Comparison of ENCODE assay signal across 8 cellular contexts in genomic region chr6:73610444-73611275, GRCh38. TPM values are rescaled to one million over a fixed set of nuclear protein-coding genes. Genes with fewer than 3 reads are reported as not detected.
DNase-seq lines count a peak whose midpoint lies in the region; ATAC-seq and TF ChIP-seq lines count a peak whose summit lies in the region.

No MANE protein-coding gene starts in this region.

- no peak overlapping the region for H2AFZ ChIP-seq in OCI-LY3 (ENCODE audit: low read depth, low read length)

- no peak overlapping the region for H3K4me2 ChIP-seq in OCI-LY3 (ENCODE audit: low read length)
- no peak overlapping the region for H3K4me2 ChIP-seq in mesendoderm (ENCODE audit: low read length)

- no peak overlapping the region for H2BK120ac ChIP-seq in mesendoderm (ENCODE audit: low read depth, low read length)

- TF ChIP-seq CTCF in GM20000 (IDR thresholded peaks at IDR 0.05; ENCODE audit: extremely low read depth, missing control alignments) (peak; percentile 13), OCI-LY3 (IDR thresholded peaks at IDR 0.05; ENCODE audit: low read depth, low read length) (peak; percentile 76), dorsolateral prefrontal cortex (IDR thresholded peaks at IDR 0.05 in 54 of 56, conservative IDR thresholded peaks at IDR 0.05 in 2 of 56; ENCODE audit: low read depth in 1 of 56, partially characterized antibody in 56 of 56) (peak; percentile 60 to 91 (median 79))

- DNase-seq in CD1c-positive myeloid dendritic cell (ENCODE audit: extremely low spot score) (peak; percentile 74), GM20000 (ENCODE audit: low spot score) (peak; percentile 47), dorsolateral prefrontal cortex (no peak), mesendoderm (peak; percentile 30)
- DNase-seq in stimulated activated CD4-positive, alpha-beta T cell treated with anti-CD3 and anti-CD28 coated beads, Interleukin-2, amount 100 ng/mL, for 24 hours, result no peak

- H3K27ac ChIP-seq in OCI-LY3 (ENCODE audit: low read length), result no peak overlapping the region
- peak overlapping the region in 11 of 59 donors; percentile 0 to 49 (median 18) for H3K27ac ChIP-seq in dorsolateral prefrontal cortex
- no peak overlapping the region for H3K27ac ChIP-seq in mesendoderm (ENCODE audit: low read depth, low read length)

- no peak overlapping the region for H3K4ac ChIP-seq in mesendoderm (ENCODE audit: low read depth, low read length)

- intact Hi-C loops in dorsolateral prefrontal cortex (cut with DNase I), result loop anchor here (1.0 to 2.0 kb wide), 2 partner anchors 96 kb away; no protein-coding TSS in a partner anchor

- H2BK15ac ChIP-seq in mesendoderm (replicated peaks; ENCODE audit: low read depth), result no peak overlapping the region

- H3K4me3 ChIP-seq in OCI-LY3 (ENCODE audit: low read length) (no peak overlapping the region), dorsolateral prefrontal cortex (no peak overlapping the region), mesendoderm (ENCODE audit: low read length) (no peak overlapping the region)

- no peaks in the 10 kb centered on the region for H3K9me3 ChIP-seq in OCI-LY3 (ENCODE audit: insufficient read depth, low read length)

- no peak overlapping the region for H4K5ac ChIP-seq in mesendoderm (ENCODE audit: low read length)

- no peak overlapping the region for H3K9ac ChIP-seq in OCI-LY3 (ENCODE audit: low read length)
- H3K9ac ChIP-seq in mesendoderm (ENCODE audit: low read length), result no peak overlapping the region

- no peaks in the 10 kb centered on the region for H3K27me3 ChIP-seq in OCI-LY3 (ENCODE audit: low read depth, low read length)
- H3K27me3 ChIP-seq in dorsolateral prefrontal cortex, result no peaks in the 10 kb centered on the region
- no peaks in the 10 kb centered on the region for H3K27me3 ChIP-seq in mesendoderm (ENCODE audit: insufficient read depth, low read length, poor library complexity)

- H3K18ac ChIP-seq in mesendoderm (ENCODE audit: low read length), result peak overlapping the region; percentile 51

- no peak for ATAC-seq in HG03095 (IDR thresholded peaks at IDR 0.05; ENCODE audit: unreplicated experiment)
- ATAC-seq in HG03097 (IDR thresholded peaks at IDR 0.05; ENCODE audit: low FRiP score, unreplicated experiment), result no peak

- H3K79me1 ChIP-seq in mesendoderm (ENCODE audit: low read length), result no peaks in the 10 kb centered on the region

- no peak overlapping the region for H2AK5ac ChIP-seq in mesendoderm (ENCODE audit: low read length)

- H3K4me1 ChIP-seq in OCI-LY3 (ENCODE audit: low read length) (peaks cover 2% of the 10 kb centered on the region; the same call in 1 of the 2 replicates), mesendoderm (ENCODE audit: control insufficient read depth, low read depth, low read length) (no peaks in the 10 kb centered on the region)

- H3K23ac ChIP-seq in mesendoderm (ENCODE audit: low read length), result no peak overlapping the region

- no peak overlapping the region for H4K8ac ChIP-seq in mesendoderm (ENCODE audit: low read depth, low read length)

- no peaks in the 10 kb centered on the region for H4K20me1 ChIP-seq in OCI-LY3 (ENCODE audit: insufficient read depth, low read length)

- no CpG with 5 or more reads among the region's 6 CpGs for whole genome bisulfite sequencing in mesendoderm (ENCODE audit: extremely low coverage, insufficient coverage, low lambda C conversion rate)

- no peak overlapping the region for H3K56ac ChIP-seq in mesendoderm (ENCODE audit: low read length)

- no peaks in the 10 kb centered on the region for H3K79me2 ChIP-seq in OCI-LY3 (ENCODE audit: low read length)
- H3K79me2 ChIP-seq in mesendoderm (ENCODE audit: control insufficient read depth, insufficient read depth, low read length), result no peaks in the 10 kb centered on the region

- no peak overlapping the region for H2BK5ac ChIP-seq in mesendoderm (ENCODE audit: low read length)

- H3K36me3 ChIP-seq in OCI-LY3 (replicated peaks; ENCODE audit: low read depth, low read length), result no peaks in the 10 kb centered on the region
- H3K36me3 ChIP-seq in mesendoderm (ENCODE audit: control insufficient read depth, insufficient read depth, low read length), result no peaks in the 10 kb centered on the region

RNA-seq across cellular contexts. Expression of gene SLC17A5, which starts 43.1 kb away (rescaled TPM):
- total RNA-seq in dorsolateral prefrontal cortex, result 10 to 100 TPM; 10.8 to 27.7 (median 16.8) TPM
- 3.8 TPM for polyA plus RNA-seq in mesendoderm (2013, experiment 1 of 2)
- 4.4 TPM for polyA plus RNA-seq in mesendoderm (2013, experiment 2 of 2)

Comparison
In these comparisons a context has a peak if more than half of its experiments do, and no peak if none do; other contexts are left out.
1. DNase-seq: peak in CD1c-positive myeloid dendritic cell (single experiment), GM20000 (single experiment) and mesendoderm (single experiment); none in dorsolateral prefrontal cortex (0 of 10) and stimulated activated CD4-positive, alpha-beta T cell treated with anti-CD3 and anti-CD28 coated beads, Interleukin-2, amount 100 ng/mL, for 24 hours (0 of 2).
2. CTCF ChIP-seq: peak in every context shown above with its lines; median percentile 79 in dorsolateral prefrontal cortex; 76 in OCI-LY3; 13 in GM20000.